In the genomic region with DNA sequence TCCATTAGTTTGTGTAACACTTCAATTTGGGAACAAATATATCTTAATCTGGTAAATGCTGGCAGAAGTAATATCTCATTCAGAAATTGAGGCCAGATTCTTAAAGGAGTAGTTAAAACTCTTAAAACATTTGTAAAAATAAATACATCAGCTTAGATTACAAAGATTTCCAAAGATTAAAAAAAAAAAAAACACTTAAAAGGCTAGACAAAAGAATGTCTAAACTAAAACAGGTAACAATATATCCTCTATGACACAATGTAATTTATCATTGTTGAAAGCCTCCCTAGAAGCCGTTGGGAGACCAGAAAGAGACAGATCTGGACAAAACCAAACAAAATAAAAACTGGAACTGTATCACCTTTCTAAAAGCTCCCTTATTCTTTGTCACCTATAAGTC, we compare ENCODE assay signal across 2 cellular contexts.
TF ChIP-seq lines count a peak whose summit lies in the region.

No MANE protein-coding gene starts in this region.

TF ChIP-seq in SK-N-SH, 30 proteins besides CTCF, POLR2A, EP300 and RAD21 (continued from another document):
- TF ChIP-seq, protein P1, sequence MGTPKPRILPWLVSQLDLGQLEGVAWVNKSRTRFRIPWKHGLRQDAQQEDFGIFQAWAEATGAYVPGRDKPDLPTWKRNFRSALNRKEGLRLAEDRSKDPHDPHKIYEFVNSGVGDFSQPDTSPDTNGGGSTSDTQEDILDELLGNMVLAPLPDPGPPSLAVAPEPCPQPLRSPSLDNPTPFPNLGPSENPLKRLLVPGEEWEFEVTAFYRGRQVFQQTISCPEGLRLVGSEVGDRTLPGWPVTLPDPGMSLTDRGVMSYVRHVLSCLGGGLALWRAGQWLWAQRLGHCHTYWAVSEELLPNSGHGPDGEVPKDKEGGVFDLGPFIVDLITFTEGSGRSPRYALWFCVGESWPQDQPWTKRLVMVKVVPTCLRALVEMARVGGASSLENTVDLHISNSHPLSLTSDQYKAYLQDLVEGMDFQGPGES (IDR thresholded peaks at IDR 0.05; ENCODE audit: low read depth, low read length), result no peak
- no peak for TF ChIP-seq TEAD4 (IDR thresholded peaks at IDR 0.05; ENCODE audit: borderline replicate concordance, insufficient read depth)
- TF ChIP-seq EZH2phosphoT487 (IDR thresholded peaks at IDR 0.05; ENCODE audit: borderline replicate concordance, low read depth), result no peak
- TF ChIP-seq, protein P2, sequence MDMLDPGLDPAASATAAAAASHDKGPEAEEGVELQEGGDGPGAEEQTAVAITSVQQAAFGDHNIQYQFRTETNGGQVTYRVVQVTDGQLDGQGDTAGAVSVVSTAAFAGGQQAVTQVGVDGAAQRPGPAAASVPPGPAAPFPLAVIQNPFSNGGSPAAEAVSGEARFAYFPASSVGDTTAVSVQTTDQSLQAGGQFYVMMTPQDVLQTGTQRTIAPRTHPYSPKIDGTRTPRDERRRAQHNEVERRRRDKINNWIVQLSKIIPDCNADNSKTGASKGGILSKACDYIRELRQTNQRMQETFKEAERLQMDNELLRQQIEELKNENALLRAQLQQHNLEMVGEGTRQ (IDR thresholded peaks at IDR 0.05; ENCODE audit: borderline replicate concordance, low read depth, low read length), result no peak
- TF ChIP-seq, protein P3, sequence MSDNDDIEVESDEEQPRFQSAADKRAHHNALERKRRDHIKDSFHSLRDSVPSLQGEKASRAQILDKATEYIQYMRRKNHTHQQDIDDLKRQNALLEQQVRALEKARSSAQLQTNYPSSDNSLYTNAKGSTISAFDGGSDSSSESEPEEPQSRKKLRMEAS (IDR thresholded peaks at IDR 0.05; ENCODE audit: low read depth), result no peak
- TF ChIP-seq YY1 (IDR thresholded peaks at IDR 0.05; ENCODE audit: low read depth), result no peak

TF ChIP-seq in SK-N-SH treated with all-trans-retinoic acid at 6 μM for 48 hours, 23 proteins besides CTCF, POLR2A, EP300 and RAD21 (continued from another document):
- no peak for TF ChIP-seq ZNF565 (CRISPR knock-in tag; conservative IDR thresholded peaks at IDR 0.05; ENCODE audit: low read depth)
